ENCODE assay signal across 15 cellular contexts in genomic region chr2:133829686-133830085, GRCh38.
"Had no signal": no experiment of that assay in that cellular context is flagged by ENCODE, and none has a peak within 500 bp of the region (broad histone marks: within the 10 kb centered on the region; RNA-seq: fewer than 3 reads in every experiment).

No MANE protein-coding gene starts in this region.

- DNase-seq: effector CD4-positive, alpha-beta T cell; endodermal cell; erythroblast; foreskin melanocyte; head of caudate nucleus; left ventricle myocardium inferior; lower lobe of right lung; naive B cell; occipital lobe; retina; stimulated activated CD4-positive, alpha-beta T cell treated with anti-CD3 and anti-CD28 coated beads, Interleukin-2, amount 100 ng/mL, for 24 hours; stimulated activated CD4-positive, alpha-beta T cell treated with anti-CD3 and anti-CD28 coated beads, Interleukin-4, amount 100 ng/mL, for 4 hours; stimulated activated naive B cell treated with anti-CD40 and anti-IgM and Interleukin-4, amounts not matched to agents 10 μg/mL and 1 μg/mL and 100 μg/mL, for 72 hours; stimulated activated naive CD8-positive, alpha-beta T cell treated with anti-CD3 and anti-CD28 coated beads, Interleukin-15, amount 100 ng/mL, for 72 hours; transverse colon had no signal
